ENCODE assay signal across 17 cellular contexts in genomic region chr7:100975391-100975821, GRCh38. TPM values are rescaled to one million over a fixed set of nuclear protein-coding genes. Genes with fewer than 3 reads are reported as not detected.
"Had no signal": no experiment of that assay in that cellular context is flagged by ENCODE, and none has a peak within 500 bp of the region (broad histone marks: within the 10 kb centered on the region; RNA-seq: fewer than 3 reads in every experiment).

No MANE protein-coding gene starts in this region.

- H3K4me1 ChIP-seq: esophagus muscularis mucosa, left ventricle myocardium inferior, thyroid gland, vagina had no signal

- H3K36me3 ChIP-seq: esophagus muscularis mucosa, left ventricle myocardium inferior, thyroid gland, vagina had no signal

- DNase-seq: activated CD4-positive, alpha-beta memory T cell treated with anti-CD3 and anti-CD28 coated beads for 36 hours; activated CD4-positive, CD25-positive, alpha-beta regulatory T cell treated with anti-CD3 and anti-CD28 coated beads, Interleukin-2, amount 50 U/mL, for 72 hours; activated CD8-positive, alpha-beta memory T cell treated with anti-CD3 and anti-CD28 coated beads, Interleukin-2, amount 10 ng/mL, durations not matched to agents 7 days and 5 days; activated naive CD4-positive, alpha-beta T cell treated with anti-CD3 and anti-CD28 coated beads, Interleukin-2, amount 50 U/mL, for 16 hours; activated T-cell treated with anti-CD3 and anti-CD28 coated beads, Interleukin-2, amount 50 U/mL, for 1 hour; islet precursor cell; left ventricle myocardium inferior; stimulated activated CD4-positive, alpha-beta T cell treated with anti-CD3 and anti-CD28 coated beads, Interleukin-15, amount 100 ng/mL, for 24 hours; stimulated activated CD4-positive, alpha-beta T cell treated with anti-CD3 and anti-CD28 coated beads, Interleukin-4, amount 100 ng/mL, for 1 hour; stimulated activated naive B cell treated with anti-CD40 and anti-IgM and Interleukin-4, amounts not matched to agents 10 μg/mL and 1 μg/mL and 100 μg/mL, for 72 hours; T1000; thyroid gland had no signal

- H3K27ac ChIP-seq: coronary artery, esophagus muscularis mucosa, left ventricle myocardium inferior, thyroid gland, vagina had no signal

- H3K9me3 ChIP-seq: thyroid gland, vagina had no signal

- H3K4me3 ChIP-seq: coronary artery, esophagus muscularis mucosa, left ventricle myocardium inferior, thyroid gland, vagina had no signal

RNA-seq across cellular contexts. Expression of gene MUC12, which starts 6.0 kb away (rescaled TPM):
- total RNA-seq: natural killer cell treated with Interleukin-12 subunit alpha and Interleukin-12 subunit beta and Interleukin-15 and Interleukin-18, amount 100 ng/mL, for 72 hours; thyroid gland had no signal

RNA-seq across cellular contexts. Expression of gene MUC3A, which starts 26.1 kb away (rescaled TPM):
- total RNA-seq: activated CD8-positive, alpha-beta memory T cell treated with anti-CD3 and anti-CD28 coated beads, Interleukin-2, amount 10 ng/mL, durations not matched to agents 7 days and 5 days; natural killer cell treated with Interleukin-12 subunit alpha and Interleukin-12 subunit beta and Interleukin-15 and Interleukin-18, amount 100 ng/mL, for 72 hours had no signal

RNA-seq across cellular contexts. Expression of gene MUC17, which starts 44.5 kb away (rescaled TPM):
- total RNA-seq: activated CD4-positive, alpha-beta memory T cell treated with anti-CD3 and anti-CD28 coated beads for 36 hours; activated CD8-positive, alpha-beta memory T cell treated with anti-CD3 and anti-CD28 coated beads, Interleukin-2, amount 10 ng/mL, durations not matched to agents 7 days and 5 days; cardiac septum; left ventricle myocardium inferior; natural killer cell treated with Interleukin-12 subunit alpha and Interleukin-12 subunit beta and Interleukin-15 and Interleukin-18, amount 100 ng/mL, for 72 hours; thyroid gland; vagina had no signal
